ENCODE assay signal across 18 cellular contexts in the genomic region with DNA sequence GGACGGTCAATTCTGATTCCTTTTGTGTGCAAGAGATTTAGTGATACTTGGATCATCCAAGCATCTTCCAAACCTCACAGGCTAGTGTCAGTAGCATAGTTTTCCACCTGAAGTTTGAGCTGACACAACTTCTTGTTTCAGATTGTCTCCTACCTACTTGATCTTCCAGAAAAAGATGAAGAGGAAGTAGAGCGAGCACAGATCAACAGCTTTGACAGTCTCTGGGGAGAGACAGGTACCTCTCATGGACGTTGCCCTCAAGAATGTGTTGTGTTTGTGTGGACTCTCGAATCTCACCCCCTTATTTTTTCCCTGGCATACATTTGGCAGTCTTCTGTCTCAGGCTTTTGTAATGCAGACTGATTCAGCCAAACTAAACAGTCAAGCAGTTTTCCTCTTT. TPM values are rescaled to one million over a fixed set of nuclear protein-coding genes. Genes with fewer than 3 reads are reported as not detected.
DNase-seq lines count a peak whose midpoint lies in the region; ATAC-seq, FAIRE-seq and TF ChIP-seq lines count a peak whose summit lies in the region.
"Had no signal": no experiment of that assay in that cellular context is flagged by ENCODE, and none has a peak within 500 bp of the region (broad histone marks: within the 10 kb centered on the region; RNA-seq: fewer than 3 reads in every experiment).

No MANE protein-coding gene starts in this region.

- H3K27ac Mint-ChIP-seq in HFFc6: peak overlapping the region; percentile 88
- no peak overlapping the region for H3K27ac Mint-ChIP-seq in astrocyte (ENCODE audit: unreplicated experiment)

- H3K27me3 Mint-ChIP-seq in HFFc6 (ENCODE audit: insufficient read depth): peaks cover 9% of the 10 kb centered on the region
- no peaks in the 10 kb centered on the region for H3K27me3 Mint-ChIP-seq in astrocyte (ENCODE audit: low read depth, unreplicated experiment)
- H3K27me3 Mint-ChIP-seq: effector memory CD8-positive, alpha-beta T cell had no signal

- H3K36me3 Mint-ChIP-seq in HFFc6 (ENCODE audit: low read depth): peaks cover 67% of the 10 kb centered on the region
- peaks cover 8% of the 10 kb centered on the region for H3K36me3 Mint-ChIP-seq in astrocyte (ENCODE audit: low read depth, unreplicated experiment)

- no peak overlapping the region for H3K4me3 ChIP-seq in astrocyte (ENCODE audit: insufficient read depth, low read depth, low read length)
- H3K4me3 ChIP-seq in fibroblast of pulmonary artery (replicated peaks; ENCODE audit: low read depth, low read length): no peak overlapping the region
- H3K4me3 ChIP-seq in skeletal muscle tissue (ENCODE audit: low read length in 3 of 3): no peak overlapping the region
- no peak overlapping the region for H3K4me3 ChIP-seq in prostate gland

- DNase-seq in HFFc6: no peak
- no peak for DNase-seq in astrocyte (ENCODE audit: low read depth)
- DNase-seq in fibroblast of pulmonary artery (ENCODE audit: low read depth): peak; percentile 15
- no peak for DNase-seq in prostate gland (ENCODE audit: low spot score)
- DNase-seq in NCI-H128 (lab: John Stamatoyannopoulos, UW; ENCODE audit: unreplicated experiment): no peak
- no peak for DNase-seq in GM13976 (ENCODE audit: low spot score)
- DNase-seq: amniotic stem cell; COR-L47; effector memory CD8-positive, alpha-beta T cell; left cardiac atrium; MV-4-11; NCI-H187; NCI-H446; RPMI8226; stimulated activated CD4-positive, alpha-beta T cell treated with anti-CD3 and anti-CD28 coated beads, Interleukin-15, amount 100 ng/mL, for 24 hours; SW 1271 had no signal

- no peaks in the 10 kb centered on the region for H3K79me2 ChIP-seq in astrocyte (ENCODE audit: insufficient read depth, low read length)

- H3K9me3 Mint-ChIP-seq in HFFc6 (no peaks in the 10 kb centered on the region), astrocyte (ENCODE audit: unreplicated experiment) (no peaks in the 10 kb centered on the region)
- H3K9me3 Mint-ChIP-seq: effector memory CD8-positive, alpha-beta T cell had no signal

- H3K4me2 ChIP-seq in astrocyte (ENCODE audit: low read length): peak overlapping the region; percentile 7

- TF ChIP-seq POLR2A in prostate gland (IDR thresholded peaks at IDR 0.05): no peak

- H3K4me3 Mint-ChIP-seq in HFFc6 (peak overlapping the region; percentile 59; the same call in 1 of the 2 replicates), astrocyte (ENCODE audit: unreplicated experiment) (no peak overlapping the region)
- H3K4me3 Mint-ChIP-seq: effector memory CD8-positive, alpha-beta T cell had no signal

- no peaks in the 10 kb centered on the region for H3K27me3 ChIP-seq in astrocyte (ENCODE audit: insufficient read depth, low read length)
- no peaks in the 10 kb centered on the region for H3K27me3 ChIP-seq in skeletal muscle tissue (ENCODE audit: control insufficient read depth in 3 of 3, insufficient read depth in 3 of 3, low read length in 3 of 3)
- H3K27me3 ChIP-seq in prostate gland (replicated peaks; ENCODE audit: insufficient read depth): no peaks in the 10 kb centered on the region

- H4K20me1 ChIP-seq in astrocyte (ENCODE audit: insufficient read depth, low read length): peaks cover 8% of the 10 kb centered on the region

- ATAC-seq in GM21528 (IDR thresholded peaks at IDR 0.05; ENCODE audit: low FRiP score, unreplicated experiment): no peak
- ATAC-seq: effector memory CD8-positive, alpha-beta T cell had no signal

- H3K9ac ChIP-seq in astrocyte (ENCODE audit: low read length) (no peak overlapping the region), skeletal muscle tissue (ENCODE audit: low read depth in 1 of 3, low read length in 3 of 3) (no peak overlapping the region)

- intact Hi-C loops in prostate gland (cut with DNase I): no loop called here

- in situ Hi-C loops in GM13976 (cut with MboI; ENCODE audit: low sequenced_read_pairs, unreplicated experiment): no loop called here

- WGBS in prostate gland: 68% methylated on average over 4 of the region's 4 CpGs

- TF ChIP-seq CTCF in HFFc6 (IDR thresholded peaks at IDR 0.05) (no peak), astrocyte (IDR thresholded peaks at IDR 0.05; ENCODE audit: insufficient read depth, low read depth, low read length) (no peak), fibroblast of pulmonary artery (IDR thresholded peaks at IDR 0.05; ENCODE audit: low read length, missing control alignments) (no peak), prostate gland (IDR thresholded peaks at IDR 0.05) (no peak), GM13976 (IDR thresholded peaks at IDR 0.05; ENCODE audit: borderline replicate concordance, control extremely low read depth, extremely low read depth, insufficient read depth, missing control alignments) (no peak)

- H2AFZ ChIP-seq in astrocyte (ENCODE audit: low read depth, low read length): no peak overlapping the region

- H3K4me1 ChIP-seq in astrocyte (ENCODE audit: insufficient read depth, low read length) (peaks cover 33% of the 10 kb centered on the region), skeletal muscle tissue (ENCODE audit: control insufficient read depth in 3 of 3, insufficient read depth in 3 of 3, low read length in 3 of 3) (peaks cover 6 to 16% (median 13%) of the 10 kb centered on the region in 3 donors), prostate gland (replicated peaks) (no peaks in the 10 kb centered on the region)

- no peak overlapping the region for H3K27ac ChIP-seq in astrocyte (ENCODE audit: low read depth, low read length)
- peak overlapping the region; percentile 28 for H3K27ac ChIP-seq in skeletal muscle tissue (ENCODE audit: low read depth, low read length)
- H3K27ac ChIP-seq in prostate gland: no peak overlapping the region

- peaks cover 81% of the 10 kb centered on the region for H3K4me1 Mint-ChIP-seq in HFFc6 (ENCODE audit: low read depth)
- H3K4me1 Mint-ChIP-seq in astrocyte (ENCODE audit: low read depth, unreplicated experiment): peaks cover 7% of the 10 kb centered on the region

- no peak for FAIRE-seq in astrocyte (lab: Jason Lieb, UNC)

- H3K9me3 ChIP-seq in astrocyte (ENCODE audit: insufficient read depth, low read depth, low read length) (no peaks in the 10 kb centered on the region), skeletal muscle tissue (ENCODE audit: control insufficient read depth in 3 of 3, low read length in 3 of 3) (no peaks in the 10 kb centered on the region), prostate gland (no peaks in the 10 kb centered on the region)

- H3K36me3 ChIP-seq in astrocyte (ENCODE audit: insufficient read depth, low read length) (peaks cover 16% of the 10 kb centered on the region), skeletal muscle tissue (ENCODE audit: control insufficient read depth in 3 of 3, insufficient read depth in 3 of 3, low read length in 3 of 3) (no peaks in the 10 kb centered on the region), prostate gland (no peaks in the 10 kb centered on the region)

RNA-seq across cellular contexts. Expression of a gene that starts 47.4 kb away (rescaled TPM):
- total RNA-seq in HFFc6 (2021; fragmentation: NEBNext Ultra II Directional; extraction: Animal tissue kit (Norgen Biotek cat#: 25700)): 10 to 100 TPM in 4 of 6 experiments, 1 to 10 TPM in 2; 5.5 to 21.4 (median 15.9) TPM
- 8.1 and 8.3 TPM in 2 replicates for total RNA-seq in astrocyte
- 4.2 TPM for total RNA-seq in skeletal muscle tissue
- total RNA-seq in prostate gland: 100 to 1,000 TPM in 1 of 2 donors, 10 to 100 TPM in 1; 76.9 to 170 TPM
